ENCODE assay signal across 26 cellular contexts in the genomic region with DNA sequence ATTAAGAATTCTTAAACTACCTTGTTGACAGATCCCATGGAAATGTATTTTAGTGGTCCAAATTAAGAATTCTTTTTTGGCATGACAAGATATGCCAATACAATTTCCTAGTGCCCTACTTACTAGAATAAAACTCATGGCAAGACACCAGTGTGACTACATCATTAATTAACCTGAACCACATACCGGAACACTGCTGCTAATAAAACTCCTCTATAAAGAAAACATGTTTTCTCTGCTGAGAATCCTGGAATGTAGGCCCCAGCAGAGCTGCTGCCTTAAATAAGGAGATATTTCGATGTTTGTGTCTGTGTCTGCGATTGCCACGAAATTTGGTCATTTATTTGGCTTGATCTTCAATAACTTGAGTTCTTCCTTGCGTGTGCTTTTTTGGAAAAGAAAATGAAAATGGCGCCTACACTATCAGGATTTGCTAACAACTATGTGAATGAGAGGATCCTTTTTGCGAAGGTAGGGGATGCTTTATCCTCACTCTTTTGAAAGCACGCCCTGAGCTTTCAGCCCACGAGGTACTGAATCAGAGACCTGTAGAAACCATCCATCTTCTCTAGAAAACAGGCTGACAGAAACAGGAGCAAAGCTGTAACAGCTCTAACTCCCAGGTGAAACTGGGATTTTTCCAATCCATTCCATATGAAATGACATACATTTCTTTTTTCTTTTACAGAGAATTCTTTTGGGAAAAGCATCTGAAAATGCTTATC. TPM values are rescaled to one million over a fixed set of nuclear protein-coding genes. Genes with fewer than 3 reads are reported as not detected.
DNase-seq lines count a peak whose midpoint lies in the region; ATAC-seq and TF ChIP-seq lines count a peak whose summit lies in the region.
"Had no signal": no experiment of that assay in that cellular context is flagged by ENCODE, and none has a peak within 500 bp of the region (broad histone marks: within the 10 kb centered on the region; RNA-seq: fewer than 3 reads in every experiment).

No MANE protein-coding gene starts in this region.

- H3K9me3 ChIP-seq in heart left ventricle (no peaks in the 10 kb centered on the region), right cardiac atrium (ENCODE audit: control insufficient read depth, low read length) (no peaks in the 10 kb centered on the region), neural cell (ENCODE audit: low read length) (no peaks in the 10 kb centered on the region), vagina (no peaks in the 10 kb centered on the region), Caco-2 (no peaks in the 10 kb centered on the region)
- H3K9me3 ChIP-seq: esophagus squamous epithelium, suprapubic skin had no signal

- peaks cover 8% of the 10 kb centered on the region for H3K4me1 Mint-ChIP-seq in Caco-2 (ENCODE audit: low read depth, unreplicated experiment)

- H3K27ac ChIP-seq in heart left ventricle (peak overlapping the region in 10 of 12 donors; percentile 2 to 91 (median 38)), right cardiac atrium (ENCODE audit: low read length) (no peak overlapping the region), epithelial cell of prostate (peak overlapping the region; percentile 70), neural cell (ENCODE audit: low read length) (peak overlapping the region; percentile 69), vagina (peak overlapping the region; percentile 4)
- H3K27ac ChIP-seq: C4-2B, suprapubic skin had no signal

- H3K9me3 Mint-ChIP-seq in Caco-2 (ENCODE audit: unreplicated experiment) = no peaks in the 10 kb centered on the region
- H3K9me3 Mint-ChIP-seq: dendritic cell treated with granulocyte-macrophage colony-stimulating factor and Interleukin-4, amounts not matched to agents 40 ng/mL and 50 ng/mL, for 4 days had no signal

- 86 to 88% (median 87%) methylated on average over 9 of the region's 9 CpGs for WGBS in heart left ventricle, 4 donors
- WGBS in right cardiac atrium = 74% methylated on average over 9 of the region's 9 CpGs

- DNase-seq in heart left ventricle (no peak), right cardiac atrium (no peak), epithelial cell of prostate (ENCODE audit: low read depth, low spot score) (no peak), vagina (ENCODE audit: extremely low spot score in 2 of 2) (no peak), Caco-2 (no peak)
- DNase-seq: activated CD4-positive, alpha-beta T cell treated with anti-CD3 and anti-CD28 coated beads for 48 hours; activated naive CD4-positive, alpha-beta T cell; DMS53; esophagus squamous epithelium; midbrain; NCI-H1092; NCI-H2081 treated with DMSO at 0.1 percent for 48 hours; NCI-H524 treated with DMSO at 0.1 percent for 48 hours; occipital lobe; stimulated activated CD4-positive, alpha-beta T cell treated with anti-CD3 and anti-CD28 coated beads, Interleukin-4, amount 100 ng/mL, for 4 hours; stimulated activated CD8-positive, alpha-beta memory T cell treated with anti-CD3 and anti-CD28 coated beads, Interleukin-4, amount 100 ng/mL, for 48 hours; T1000 had no signal

- peaks cover 3% of the 10 kb centered on the region for H3F3A ChIP-seq in neural cell (ENCODE audit: insufficient read depth, low read length, poor library complexity, severe bottlenecking)

- ATAC-seq in heart left ventricle (no peak), right cardiac atrium (no peak), GM21390 (IDR thresholded peaks at IDR 0.05; ENCODE audit: unreplicated experiment) (no peak), GM21576 (IDR thresholded peaks at IDR 0.05; ENCODE audit: unreplicated experiment) (no peak)

- CTCF ChIA-PET in Caco-2 (lab: Charles Lee) = no interaction called here

- H3K36me3 ChIP-seq in heart left ventricle (no peaks in the 10 kb centered on the region), neural cell (ENCODE audit: insufficient read depth, low read length) (peaks cover 4% of the 10 kb centered on the region), vagina (no peaks in the 10 kb centered on the region), Caco-2 (ENCODE audit: control insufficient read depth, insufficient read depth, low read length) (no peaks in the 10 kb centered on the region)
- H3K36me3 ChIP-seq: esophagus squamous epithelium, suprapubic skin had no signal

- H3K27me3 Mint-ChIP-seq in Caco-2 (ENCODE audit: insufficient read depth, unreplicated experiment) = peaks cover 4% of the 10 kb centered on the region
- H3K27me3 Mint-ChIP-seq: dendritic cell treated with granulocyte-macrophage colony-stimulating factor and Interleukin-4, amounts not matched to agents 40 ng/mL and 50 ng/mL, for 4 days had no signal

- no peak for TF ChIP-seq CTCF in heart left ventricle (IDR thresholded peaks at IDR 0.05)
- TF ChIP-seq CTCF in neural cell (IDR thresholded peaks at IDR 0.05; ENCODE audit: poor library complexity, severe bottlenecking) = no peak
- TF ChIP-seq CTCF in vagina (IDR thresholded peaks at IDR 0.05) = no peak
- no peak for TF ChIP-seq CTCF in Caco-2 (IDR thresholded peaks at IDR 0.05; ENCODE audit: insufficient read depth in 1 of 2, low read depth in 1 of 2, low read length in 1 of 2, severe bottlenecking in 1 of 2, unreplicated experiment in 1 of 2)

- no peak overlapping the region for H3K27ac Mint-ChIP-seq in Caco-2 (ENCODE audit: unreplicated experiment)

- POLR2A ChIA-PET in Caco-2 (lab: Charles Lee) = no interaction called here

- H3K4me1 ChIP-seq in heart left ventricle (peaks cover 31 to 100% (median 90%) of the 10 kb centered on the region in 12 donors), right cardiac atrium (ENCODE audit: control insufficient read depth, insufficient read depth, low read length) (peaks cover 43% of the 10 kb centered on the region), vagina (peaks cover 76% of the 10 kb centered on the region), Caco-2 (no peaks in the 10 kb centered on the region; the same call in 1 of the 2 replicates)

- intact Hi-C loops in heart left ventricle (cut with DNase I) (no loop called here), right cardiac atrium (cut with DNase I) (no loop called here), vagina (cut with DNase I) (no loop called here), Caco-2 (cut with micrococcal nuclease; ENCODE audit: unreplicated experiment) (no loop called here)

- H3K27me3 ChIP-seq in heart left ventricle = no peaks in the 10 kb centered on the region
- H3K27me3 ChIP-seq in right cardiac atrium (ENCODE audit: control insufficient read depth, insufficient read depth) = no peaks in the 10 kb centered on the region
- H3K27me3 ChIP-seq in neural cell (ENCODE audit: insufficient read depth, low read depth, low read length) = no peaks in the 10 kb centered on the region
- no peaks in the 10 kb centered on the region for H3K27me3 ChIP-seq in vagina
- H3K27me3 ChIP-seq in Caco-2 (replicated peaks; ENCODE audit: control insufficient read depth, insufficient read depth, low read length) = no peaks in the 10 kb centered on the region; the same call in 1 of the 2 replicates
- H3K27me3 ChIP-seq: esophagus squamous epithelium, suprapubic skin had no signal

- H3K9me2 ChIP-seq in neural cell (ENCODE audit: insufficient read depth, low read length) = no peaks in the 10 kb centered on the region

- TF ChIP-seq POLR2A in heart left ventricle (IDR thresholded peaks at IDR 0.05) (no peak), vagina (IDR thresholded peaks at IDR 0.05) (no peak)

- peaks cover 100% of the 10 kb centered on the region for H3K79me2 ChIP-seq in neural cell (replicated peaks; ENCODE audit: insufficient read depth, low read length)

- TF ChIP-seq EP300 in neural cell (conservative IDR thresholded peaks at IDR 0.05; ENCODE audit: poor library complexity, severe bottlenecking) = no peak

- H3K36me3 Mint-ChIP-seq in Caco-2 (ENCODE audit: insufficient read depth, unreplicated experiment) = no peaks in the 10 kb centered on the region

- no peak overlapping the region for H3K4me2 ChIP-seq in neural cell (ENCODE audit: low read length)

- H3K4me3 ChIP-seq in heart left ventricle (no peak overlapping the region), right cardiac atrium (ENCODE audit: low read length) (no peak overlapping the region), neural cell (ENCODE audit: low read length) (peak overlapping the region; percentile 47), vagina (no peak overlapping the region), Caco-2 (ENCODE audit: low read depth, low read length) (no peak overlapping the region)
- H3K4me3 ChIP-seq: esophagus squamous epithelium, skin epidermis, suprapubic skin had no signal

- H4K20me1 ChIP-seq in neural cell (ENCODE audit: insufficient read depth) = peaks cover 73% of the 10 kb centered on the region

- no peak for TF ChIP-seq RAD21 in neural cell (conservative IDR thresholded peaks at IDR 0.05)

- no TSS peak for BruUV-seq in Caco-2 (replicated peaks; lab: Mats Ljungman, UMichigan)

- H3K4me3 Mint-ChIP-seq in Caco-2 (ENCODE audit: unreplicated experiment) = no peak overlapping the region
- H3K4me3 Mint-ChIP-seq: dendritic cell treated with granulocyte-macrophage colony-stimulating factor and Interleukin-4, amounts not matched to agents 40 ng/mL and 50 ng/mL, for 4 days had no signal

- no peak overlapping the region for H2AFZ ChIP-seq in neural cell (ENCODE audit: low read depth, low read length)

- no peak overlapping the region for H3K9ac ChIP-seq in neural cell (ENCODE audit: low read length)

TF ChIP-seq in neural cell, 6 proteins besides CTCF, POLR2A, EP300 and RAD21 (continues in another document):
- no peak for TF ChIP-seq MXI1 (conservative IDR thresholded peaks at IDR 0.05; ENCODE audit: poor library complexity, severe bottlenecking)

RNA-seq across cellular contexts. Expression of a gene that starts 27.0 kb away (rescaled TPM):
- 10 to 100 TPM; 23.9 to 49.8 (median 27.3) TPM for total RNA-seq in heart left ventricle
- polyA plus RNA-seq in heart left ventricle = 10 to 100 TPM in 1 of 2 donors, 1 to 10 TPM in 1; 5.0 to 11.7 TPM
- total RNA-seq in right cardiac atrium = 10 to 100 TPM; 18.2 to 35.6 (median 27.0) TPM
- 6.0 TPM for polyA plus RNA-seq in right cardiac atrium
- 28.1 and 31.5 TPM in 2 replicates for polyA plus RNA-seq in neural cell
- polyA minus RNA-seq in neural cell = 102 and 141 TPM in 2 replicates
- total RNA-seq in vagina = 35.8 TPM
- total RNA-seq in Caco-2 (2022) = 0.36 and 1.2 TPM in 2 replicates
- total RNA-seq: HT-29, OCI-LY7 had no signal
